9 cellular contexts compared by ENCODE assay signal in the genomic region with DNA sequence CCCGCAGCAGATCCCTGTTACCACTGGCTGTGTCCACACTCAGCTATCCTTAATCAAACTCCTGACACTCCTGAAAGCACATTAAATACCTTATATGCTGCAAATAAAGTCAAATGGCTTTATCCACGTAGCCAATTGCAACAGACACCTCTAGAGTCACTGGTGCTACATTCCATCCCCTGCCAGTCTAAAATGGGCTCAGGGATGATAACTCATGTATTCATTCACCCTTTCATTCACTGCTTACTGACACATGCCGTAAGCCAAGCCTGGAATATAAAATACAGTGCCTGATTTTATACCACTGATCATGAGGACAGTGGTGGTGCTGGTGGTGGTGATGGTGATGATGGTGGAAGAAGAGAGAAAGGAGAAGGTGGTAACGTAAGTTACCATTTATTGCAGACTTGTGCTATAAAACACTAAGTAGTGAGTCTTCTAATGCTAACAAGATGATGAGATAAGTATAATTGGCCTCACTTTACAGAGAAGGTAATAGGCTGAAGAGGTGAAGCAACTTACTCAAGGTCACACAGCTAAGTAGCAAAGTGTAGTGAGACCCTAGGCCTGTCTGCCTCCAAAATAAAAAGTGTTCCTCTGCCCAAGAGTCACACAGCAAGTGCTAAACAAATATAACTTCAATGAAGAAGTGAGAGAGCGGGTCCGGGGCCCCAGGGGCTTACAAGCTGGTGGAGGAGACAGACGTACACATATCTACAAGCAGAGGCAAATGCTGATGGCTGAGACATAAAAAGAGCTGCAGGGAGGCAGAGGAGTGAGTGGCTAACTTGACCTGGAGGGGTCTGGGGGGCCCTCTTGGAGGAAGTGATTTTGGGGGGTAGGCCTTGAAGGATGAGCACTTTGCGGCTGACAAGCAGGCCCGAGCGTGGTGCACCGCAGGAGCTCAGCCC. TPM values are rescaled to one million over a fixed set of nuclear protein-coding genes. Genes with fewer than 3 reads are reported as not detected.
DNase-seq lines count a peak whose midpoint lies in the region; ATAC-seq, FAIRE-seq and TF ChIP-seq lines count a peak whose summit lies in the region.
"Had no signal": no experiment of that assay in that cellular context is flagged by ENCODE, and none has a peak within 500 bp of the region (broad histone marks: within the 10 kb centered on the region; RNA-seq: fewer than 3 reads in every experiment).

No MANE protein-coding gene starts in this region.

- H3K27ac ChIP-seq in heart left ventricle, result peak overlapping the region in 10 of 12 donors; percentile 42 to 91 (median 72)
- H3K27ac ChIP-seq in GM12878 (ENCODE audit: control insufficient read depth, insufficient read depth), result no peak overlapping the region
- H3K27ac ChIP-seq in mesendoderm (ENCODE audit: low read depth, low read length), result no peak overlapping the region
- H3K27ac ChIP-seq in vagina, result peak overlapping the region; percentile 48

- CTCF ChIA-PET in GM12878 (lab: Yijun Ruan, JAX), result interaction anchor here (1.3 kb wide), 1 partner anchor 30 kb away, joined by 3 read pairs; no protein-coding TSS in a partner anchor

- TF ChIP-seq POLR2A in heart left ventricle (IDR thresholded peaks at IDR 0.05) (no peak), GM12878 (IDR thresholded peaks at IDR 0.05; ENCODE audit: low read depth, low read length) (no peak), vagina (IDR thresholded peaks at IDR 0.05) (no peak)

- peak overlapping the region; percentile 64; the same call in 1 of the 2 replicates for H2AFZ ChIP-seq in GM12878 (ENCODE audit: control insufficient read depth, low read depth, low read length)

- no peak overlapping the region for H4K5ac ChIP-seq in mesendoderm (ENCODE audit: low read length)

- H3K9ac ChIP-seq in GM12878 (ENCODE audit: control insufficient read depth, insufficient read depth, low read length), result peak overlapping the region; percentile 63
- H3K9ac ChIP-seq in mesendoderm (ENCODE audit: low read length), result peak overlapping the region; percentile 74

- no TSS peak for BruUV-seq in GM12878 (replicated peaks; lab: Mats Ljungman, UMichigan)

- H3K4me2 ChIP-seq in GM12878 (ENCODE audit: control insufficient read depth, insufficient read depth) (peak overlapping the region; percentile 86), mesendoderm (ENCODE audit: low read length) (peak overlapping the region; percentile 61)

- in situ Hi-C loops in GM12878 (cut with MboI), result loop anchor here (10.0 kb wide), 1 partner anchor 723 kb away; no protein-coding TSS in a partner anchor

- no peak for FAIRE-seq in GM12878 (lab: Jason Lieb, UNC)
- FAIRE-seq: GM18507 had no signal

- ATAC-seq in heart left ventricle, result no peak
- ATAC-seq in Right ventricle myocardium superior (ENCODE audit: poor library complexity), result no peak
- peak; percentile 2 for ATAC-seq in GM12878

- DNase-seq in heart left ventricle (no peak), Right ventricle myocardium superior (no peak), GM12878 (ENCODE audit: low read depth, low spot score) (no peak), mesendoderm (no peak), vagina (ENCODE audit: extremely low spot score in 2 of 2) (no peak), NCI-H1436 (lab: John Stamatoyannopoulos, UW) (no peak), HuH-7 (ENCODE audit: low spot score) (no peak), globus pallidus (ENCODE audit: low spot score) (no peak)

- SMC1A ChIA-PET in GM12878 (lab: Charles Lee; ENCODE audit: uncharacterized antibody, unreplicated experiment), result interaction anchor here (0.8 to 0.9 kb wide), 2 partner anchors 8 to 1027 kb away, joined by 3 read pairs; no protein-coding TSS in a partner anchor

- RAD21 ChIA-PET in GM12878 (lab: Charles Lee; ENCODE audit: unreplicated experiment), result interaction anchor here (1.2 kb wide), 1 partner anchor 259 kb away, joined by 3 read pairs; no protein-coding TSS in a partner anchor

- H2AK5ac ChIP-seq in mesendoderm (ENCODE audit: low read length), result no peak overlapping the region

- H3K27me3 ChIP-seq in heart left ventricle, result no peaks in the 10 kb centered on the region
- no peaks in the 10 kb centered on the region; a peak in 1 of 4 replicates for H3K27me3 ChIP-seq in GM12878 (replicated peaks in 1 of 2; ENCODE audit: control insufficient read depth in 2 of 2, insufficient read depth in 2 of 2, low read length in 1 of 2)
- no peaks in the 10 kb centered on the region for H3K27me3 ChIP-seq in mesendoderm (ENCODE audit: insufficient read depth, low read length, poor library complexity)
- H3K27me3 ChIP-seq in vagina, result no peaks in the 10 kb centered on the region

- no peaks in the 10 kb centered on the region; the same call in none of the 2 replicates for H3K79me2 ChIP-seq in GM12878 (ENCODE audit: control insufficient read depth, insufficient read depth, low read length)
- no peaks in the 10 kb centered on the region for H3K79me2 ChIP-seq in mesendoderm (ENCODE audit: control insufficient read depth, insufficient read depth, low read length)

- H3K9me3 ChIP-seq in heart left ventricle (no peaks in the 10 kb centered on the region), GM12878 (replicated peaks; ENCODE audit: control insufficient read depth, insufficient read depth, low read length) (no peaks in the 10 kb centered on the region), vagina (no peaks in the 10 kb centered on the region)

- no peak overlapping the region for H2BK15ac ChIP-seq in mesendoderm (replicated peaks; ENCODE audit: low read depth)

- WGBS in heart left ventricle, 4 donors, result 39 to 54% (median 47%) methylated on average over 11 of the region's 11 CpGs
- WGBS in GM12878 (ENCODE audit: insufficient coverage, insufficient replicate concordance, low lambda C conversion rate, missing lambda C conversion rate), result 31% methylated on average over 11 of the region's 11 CpGs
- no CpG with 5 or more reads among the region's 11 CpGs for WGBS in mesendoderm (ENCODE audit: extremely low coverage, insufficient coverage, low lambda C conversion rate)

- no peak overlapping the region for H3K18ac ChIP-seq in mesendoderm (ENCODE audit: low read length)

- peak overlapping the region; percentile 81 for H3K56ac ChIP-seq in mesendoderm (ENCODE audit: low read length)

- H3K79me1 ChIP-seq in mesendoderm (ENCODE audit: low read length), result no peaks in the 10 kb centered on the region

- no peak overlapping the region for H2BK120ac ChIP-seq in mesendoderm (ENCODE audit: low read depth, low read length)

- H3K4me3 ChIP-seq in heart left ventricle (peak overlapping the region; percentile 65 to 98 (median 92)), GM12878 (peak overlapping the region; percentile 74), mesendoderm (ENCODE audit: low read length) (no peak overlapping the region), vagina (peak overlapping the region; percentile 59 to 79)

- intact Hi-C loops in heart left ventricle (cut with DNase I) (loop anchor here in 7 of 10 donors (10.0 kb wide), 5 partner anchors 363 to 823 kb away; a partner anchor contains a TSS), Right ventricle myocardium superior (cut with DNase I) (no loop called here), GM12878 (cut with micrococcal nuclease; ENCODE audit: unreplicated experiment) (no loop called here), vagina (cut with DNase I) (no loop called here)

- no peak overlapping the region for H4K8ac ChIP-seq in mesendoderm (ENCODE audit: low read depth, low read length)

- H4K20me1 ChIP-seq in GM12878 (ENCODE audit: control insufficient read depth, insufficient read depth), result no peaks in the 10 kb centered on the region

- H3K36me3 ChIP-seq in heart left ventricle (no peaks in the 10 kb centered on the region), GM12878 (ENCODE audit: control insufficient read depth in 2 of 2, insufficient read depth in 2 of 2, low read length in 1 of 2) (no peaks in the 10 kb centered on the region), mesendoderm (ENCODE audit: control insufficient read depth, insufficient read depth, low read length) (no peaks in the 10 kb centered on the region), vagina (no peaks in the 10 kb centered on the region)

- H3K4ac ChIP-seq in mesendoderm (ENCODE audit: low read depth, low read length), result no peak overlapping the region

- TF ChIP-seq RAD21 in GM12878 (IDR thresholded peaks at IDR 0.05; ENCODE audit: insufficient read depth, low read depth, low read length), result no peak

- POLR2A ChIA-PET in GM12878 (lab: Charles Lee), result no interaction called here

- H3K4me1 ChIP-seq in heart left ventricle, result peaks cover 10 to 63% (median 29%) of the 10 kb centered on the region in 12 donors
- peaks cover 2% of the 10 kb centered on the region; the same call in 1 of the 2 replicates for H3K4me1 ChIP-seq in GM12878 (ENCODE audit: control insufficient read depth, insufficient read depth, low read length)
- no peaks in the 10 kb centered on the region for H3K4me1 ChIP-seq in mesendoderm (ENCODE audit: control insufficient read depth, low read depth, low read length)
- peaks cover 35% of the 10 kb centered on the region for H3K4me1 ChIP-seq in vagina

- no peak for TF ChIP-seq EP300 in GM12878 (IDR thresholded peaks at IDR 0.05; ENCODE audit: borderline replicate concordance in 1 of 2, control insufficient read depth in 1 of 2, low read depth in 2 of 2, low read length in 2 of 2)

- H3K23ac ChIP-seq in mesendoderm (ENCODE audit: low read length), result no peak overlapping the region

- no peak for TF ChIP-seq CTCF in heart left ventricle (IDR thresholded peaks at IDR 0.05)
- no peak for TF ChIP-seq CTCF in GM12878 (IDR thresholded peaks at IDR 0.05 in 2 of 3, conservative IDR thresholded peaks at IDR 0.05 in 1 of 3; ENCODE audit: control insufficient read depth in 2 of 3, extremely low read depth in 1 of 3, insufficient read depth in 1 of 3, low read depth in 3 of 3, low read length in 3 of 3)
- TF ChIP-seq CTCF in vagina (IDR thresholded peaks at IDR 0.05), result no peak

- H2BK5ac ChIP-seq in mesendoderm (ENCODE audit: low read length), result no peak overlapping the region

RNA-seq across cellular contexts. Expression of a gene that starts 1.2 kb away (rescaled TPM):
- total RNA-seq in heart left ventricle, result 10 to 100 TPM in 1 of 9 donors, 1 to 10 TPM in 8; 4.3 to 10.9 (median 7.9) TPM
- 1 to 10 TPM; 2.7 to 9.5 TPM for polyA plus RNA-seq in heart left ventricle
- total RNA-seq in Right ventricle myocardium superior, result 5.0 TPM
- total RNA-seq in GM12878 (2013; cell fraction: nucleolus; rRNA removed), result 4.1 and 4.8 TPM in 2 replicates
- 2.5 TPM in 2 replicates for total RNA-seq in GM12878 (2014; rRNA removed)
- total RNA-seq in GM12878 (2014; rRNA removed; fragmentation: Illumina TruSeq; extraction: Trizol), result 2.0 and 2.5 TPM in 2 replicates
- 2.9 and 3.1 TPM in 2 replicates for total RNA-seq in GM12878 (2021)
- 0.96 TPM for polyA plus RNA-seq in GM12878 (2011; ENCODE audit: low read depth)
- 2.4 and 3.3 TPM in 2 replicates for polyA plus RNA-seq in GM12878 (2011; rRNA removed)
- 4.2 and 4.4 TPM in 2 replicates for polyA plus RNA-seq in GM12878 (2011; cell fraction: cytosol; rRNA removed)
- polyA plus RNA-seq in GM12878 (2011; cell fraction: nucleus; rRNA removed), result 2.6 TPM in 2 replicates
- 1.4 and 1.9 TPM in 2 replicates for polyA plus RNA-seq in GM12878 (2012)
- 2.9 and 3.5 TPM in 2 replicates for polyA plus RNA-seq in GM12878 (2014; fragmentation: Illumina TruSeq; extraction: Trizol)
- 1 to 10 TPM; 1.2 to 1.4 TPM for polyA plus RNA-seq in GM12878 (2014; fragmentation: Nextera tagmentation; extraction: Ambion mirVana)
- 3.1 and 5.0 TPM in 2 replicates for polyA plus RNA-seq in GM12878 (2014; rRNA removed)
- 1 to 10 TPM; 3.0 to 3.7 TPM for polyA plus RNA-seq in GM12878 (2016; fragmentation: Nextera tagmentation; extraction: Ambion mirVana)
- 2.1 and 2.9 TPM in 2 replicates for polyA minus RNA-seq in GM12878 (2011; rRNA and poly(A)+ RNA removed)
- 2.1 TPM in 1 of 2 replicates, not detected in the other for polyA minus RNA-seq in GM12878 (2011; cell fraction: cytosol; rRNA and poly(A)+ RNA removed)
- polyA minus RNA-seq in GM12878 (2011; cell fraction: nucleus; rRNA and poly(A)+ RNA removed), result 1.8 and 2.9 TPM in 2 replicates
- polyA plus RNA-seq in mesendoderm (2013, experiment 1 of 2), result 1.3 TPM
- polyA plus RNA-seq in mesendoderm (2013, experiment 2 of 2), result 1.2 TPM
- 11.0 TPM for total RNA-seq in vagina

Comparison
In these comparisons a context has a peak if more than half of its experiments do, and no peak if none do; other contexts are left out.
1. intact Hi-C loops: an anchor here in heart left ventricle (10.0 kb wide); none called in Right ventricle myocardium superior, GM12878 and vagina.
2. H3K27ac ChIP-seq: peak in heart left ventricle (10 of 12) and vagina (single experiment); none in GM12878 (single experiment) and mesendoderm (single experiment).